36 cellular contexts compared by ENCODE assay signal in the genomic region with DNA sequence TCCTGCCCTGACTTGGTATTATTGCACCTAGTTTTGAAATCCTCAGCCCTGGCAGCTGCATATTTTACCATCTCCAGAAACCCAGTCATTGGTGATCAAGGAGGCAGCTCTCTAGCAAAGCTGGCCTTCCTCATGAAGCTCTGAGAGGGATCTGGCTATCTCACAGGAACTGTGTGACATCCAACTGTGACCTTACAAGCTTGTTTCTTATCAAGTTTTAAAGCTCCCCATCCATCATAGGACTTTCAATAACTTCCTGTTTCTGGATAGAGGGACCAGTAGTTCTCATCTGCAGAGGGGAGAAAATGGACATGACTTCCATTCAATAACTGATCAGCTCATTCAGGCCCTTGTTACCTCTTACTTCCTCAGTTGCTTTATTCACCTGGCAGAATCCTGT. TPM values are rescaled to one million over a fixed set of nuclear protein-coding genes. Genes with fewer than 3 reads are reported as not detected.
"Had no signal": no experiment of that assay in that cellular context is flagged by ENCODE, and none has a peak within 500 bp of the region (broad histone marks: within the 10 kb centered on the region; RNA-seq: fewer than 3 reads in every experiment).

No MANE protein-coding gene starts in this region.

- DNase-seq: hypothalamus; immature natural killer cell; kidney; left colon; left lung; lower lobe of right lung; mesenchymal stem cell; naive B cell; natural killer cell; nephron progenitor cell; occipital lobe; right lobe of liver; stimulated activated CD4-positive, alpha-beta T cell treated with anti-CD3 and anti-CD28 coated beads, Interleukin-1b, Interleukin-23, amount 100 ng/mL, for 48 hours; stimulated activated CD4-positive, alpha-beta T cell treated with anti-CD3 and anti-CD28 coated beads, Interleukin-2, amount 100 ng/mL, for 48 hours; stimulated activated CD4-positive, alpha-beta T cell treated with anti-CD3 and anti-CD28 coated beads, Interleukin-4, amount 100 ng/mL, for 4 hours; stimulated activated CD8-positive, alpha-beta memory T cell treated with anti-CD3 and anti-CD28 coated beads, Interleukin-4, amount 100 ng/mL, for 48 hours; stimulated activated naive CD4-positive, alpha-beta T cell treated with Interleukin-2 at 50 U/mL for 16 hours; stimulated activated naive CD8-positive, alpha-beta T cell treated with anti-CD3 and anti-CD28 coated beads, Interleukin-15, amount 100 ng/mL, for 72 hours; testis; thyroid gland; transverse colon; upper lobe of left lung had no signal

- ATAC-seq: left colon; left lung; lower lobe of right lung; natural killer cell; right lobe of liver; stimulated activated memory B cell treated with anti-CD40 and anti-IgM and Interleukin-4, amounts not matched to agents 10 μg/mL and 1 μg/mL and 100 μg/mL, for 72 hours; stimulated activated naive CD8-positive, alpha-beta T cell treated with anti-CD3 and anti-CD28 coated beads, Interleukin-15, amount 100 ng/mL, for 72 hours had no signal

- H3K4me1 ChIP-seq: left lung, lower lobe of right lung, neural progenitor cell, right atrium auricular region, right lobe of liver, testis, transverse colon, upper lobe of left lung, vagina had no signal

- H3K9me3 ChIP-seq: left lung, lower lobe of right lung, neutrophil, right atrium auricular region, right lobe of liver, testis, thyroid gland, transverse colon, upper lobe of left lung, vagina had no signal

- H3K4me3 ChIP-seq: left lung, lower lobe of right lung, neural progenitor cell, right atrium auricular region, right lobe of liver, smooth muscle cell, testis, thyroid gland, transverse colon, upper lobe of left lung, vagina had no signal

- H3K36me3 ChIP-seq: left lung, lower lobe of right lung, neural progenitor cell, neutrophil, right atrium auricular region, right lobe of liver, thyroid gland, transverse colon, upper lobe of left lung, vagina had no signal

- H3K27ac ChIP-seq: left lung, lower lobe of right lung, neural progenitor cell, neutrophil, right atrium auricular region, right lobe of liver, testis, thyroid gland, transverse colon, upper lobe of left lung, vagina had no signal

- H3K27me3 ChIP-seq: left lung, right atrium auricular region, right lobe of liver, testis, thyroid gland, transverse colon, upper lobe of left lung, vagina had no signal

RNA-seq across cellular contexts. Expression of a gene that starts 18.2 kb away (rescaled TPM):
- total RNA-seq: kidney, left colon, lower lobe of right lung, mammary epithelial cell, mesothelial cell of epicardium, mononuclear cell, natural killer cell, occipital lobe, osteocyte, pulmonary artery endothelial cell, renal cortical epithelial cell, right atrium auricular region, skeletal muscle tissue, smooth muscle cell, testis, transverse colon, urinary bladder, vagina had no signal
